In the genomic region with DNA sequence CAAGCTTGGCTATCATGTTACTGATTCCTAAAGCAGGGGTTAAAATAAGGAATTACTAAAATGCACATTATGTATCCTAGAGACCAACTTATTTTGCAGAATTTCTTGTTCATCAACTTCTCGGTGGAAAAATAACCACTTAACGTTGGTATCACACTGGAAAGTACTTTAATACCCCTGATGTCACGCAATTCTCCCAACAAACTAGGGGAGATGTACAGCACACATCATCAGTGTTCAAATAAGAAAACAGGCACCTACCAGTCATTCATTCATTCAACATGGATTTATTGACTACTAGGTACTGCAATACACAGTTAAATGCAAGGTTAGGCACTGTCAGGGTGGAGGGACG, we compare ENCODE assay signal across 8 cellular contexts. TPM values are rescaled to one million over a fixed set of nuclear protein-coding genes. Genes with fewer than 3 reads are reported as not detected.
DNase-seq lines count a peak whose midpoint lies in the region; ATAC-seq and TF ChIP-seq lines count a peak whose summit lies in the region.

No MANE protein-coding gene starts in this region.

- H3K27me3 Mint-ChIP-seq in activated CD4-positive, alpha-beta T cell treated with anti-CD3 and anti-CD28 coated beads, Interleukin-2, amount 10 ng/mL, durations not matched to agents 7 days and 5 days, result no peaks in the 10 kb centered on the region

- H3K4me1 ChIP-seq in tibial artery, result peaks cover 6 to 18% (median 11%) of the 10 kb centered on the region in 4 donors

- in situ Hi-C loops in astrocyte of the spinal cord (cut with HindIII; ENCODE audit: low sequenced_read_pairs), result no loop called here

- peaks cover 38% of the 10 kb centered on the region for H3K36me3 Mint-ChIP-seq in activated CD4-positive, alpha-beta T cell treated with anti-CD3 and anti-CD28 coated beads, Interleukin-2, amount 10 ng/mL, durations not matched to agents 7 days and 5 days (ENCODE audit: low read depth)

- DNase-seq in activated CD4-positive, alpha-beta T cell treated with anti-CD3 and anti-CD28 coated beads, Interleukin-2, amount 10 ng/mL, durations not matched to agents 7 days and 5 days, result no peak
- DNase-seq in activated CD4-positive, alpha-beta T cell treated with anti-CD3 and anti-CD28 coated beads, Interleukin-2, amount 50 U/mL, for 48 hours, result no peak
- DNase-seq in astrocyte of the spinal cord (ENCODE audit: low read depth, low spot score) (no peak), lower leg skin (ENCODE audit: low spot score in 2 of 2) (no peak), tibial artery (no peak), cerebellum (ENCODE audit: low spot score) (no peak), NCI-H82 treated with DMSO at 0.1 percent for 48 hours (lab: John Stamatoyannopoulos, UW; ENCODE audit: unreplicated experiment) (no peak)

- H3K27me3 ChIP-seq in tibial artery, result no peaks in the 10 kb centered on the region

- H3K4me3 ChIP-seq in astrocyte of the spinal cord (ENCODE audit: low read depth, low read length), result peak overlapping the region; percentile 64
- peak overlapping the region; percentile 64 for H3K4me3 ChIP-seq in lower leg skin (ENCODE audit: low read depth, poor library complexity, severe bottlenecking)
- H3K4me3 ChIP-seq in tibial artery, result peak overlapping the region; percentile 81 to 87

- intact Hi-C loops in lower leg skin (cut with DNase I; ENCODE audit: low total_unique reads), result no loop called here
- intact Hi-C loops in tibial artery (cut with DNase I; ENCODE audit: low total_unique reads), result no loop called here

- 5 to 7% methylated on average over 4 of the region's 4 CpGs for WGBS in lower leg skin, 2 donors

- H3K27ac ChIP-seq in tibial artery, result peak overlapping the region; percentile 90 to 94

- no peak for TF ChIP-seq POLR2A in lower leg skin (IDR thresholded peaks at IDR 0.05)

- peaks cover 42 to 45% (median 43%) of the 10 kb centered on the region in 3 donors for H3K36me3 ChIP-seq in tibial artery

- ATAC-seq in HG02678 (IDR thresholded peaks at IDR 0.05; ENCODE audit: unreplicated experiment), result no peak

- peak overlapping the region; percentile 98 for H3K27ac Mint-ChIP-seq in activated CD4-positive, alpha-beta T cell treated with anti-CD3 and anti-CD28 coated beads, Interleukin-2, amount 10 ng/mL, durations not matched to agents 7 days and 5 days

- no peaks in the 10 kb centered on the region for H3K9me3 ChIP-seq in tibial artery

- POLR2A ChIA-PET in activated CD4-positive, alpha-beta T cell treated with anti-CD3 and anti-CD28 coated beads, Interleukin-2, amount 10 ng/mL, durations not matched to agents 7 days and 5 days (lab: Charles Lee), result interaction anchor here (1.0 kb wide), 1 partner anchor 10 kb away, joined by 3 read pairs; no protein-coding TSS in a partner anchor

- peaks cover 23% of the 10 kb centered on the region for H3K4me1 Mint-ChIP-seq in activated CD4-positive, alpha-beta T cell treated with anti-CD3 and anti-CD28 coated beads, Interleukin-2, amount 10 ng/mL, durations not matched to agents 7 days and 5 days

- H3K9me3 Mint-ChIP-seq in activated CD4-positive, alpha-beta T cell treated with anti-CD3 and anti-CD28 coated beads, Interleukin-2, amount 10 ng/mL, durations not matched to agents 7 days and 5 days, result no peaks in the 10 kb centered on the region

- CTCF ChIA-PET in activated CD4-positive, alpha-beta T cell treated with anti-CD3 and anti-CD28 coated beads, Interleukin-2, amount 10 ng/mL, durations not matched to agents 7 days and 5 days (lab: Charles Lee), result interaction anchor here (0.6 to 1.4 kb wide), 5 partner anchors 9 to 132 kb away, joined by 3 to 8 read pairs (median 5); no protein-coding TSS in a partner anchor

- TF ChIP-seq CTCF in astrocyte of the spinal cord (IDR thresholded peaks at IDR 0.05; ENCODE audit: low read depth, low read length) (no peak), lower leg skin (IDR thresholded peaks at IDR 0.05) (no peak), tibial artery (IDR thresholded peaks at IDR 0.05) (no peak)

- peak overlapping the region; percentile 90 for H3K4me3 Mint-ChIP-seq in activated CD4-positive, alpha-beta T cell treated with anti-CD3 and anti-CD28 coated beads, Interleukin-2, amount 10 ng/mL, durations not matched to agents 7 days and 5 days

RNA-seq across cellular contexts. Expression of a gene that starts 0.6 kb away (rescaled TPM):
- 10 to 100 TPM; 38.5 to 39.4 TPM for total RNA-seq in activated CD4-positive, alpha-beta T cell treated with anti-CD3 and anti-CD28 coated beads, Interleukin-2, amount 10 ng/mL, durations not matched to agents 7 days and 5 days
- total RNA-seq in lower leg skin (10 to 100 TPM; 13.8 to 74.1 (median 29.3) TPM), cerebellum (29.9 TPM)

RNA-seq across cellular contexts. Expression of a gene that starts 30.5 kb away (rescaled TPM):
- total RNA-seq in activated CD4-positive, alpha-beta T cell treated with anti-CD3 and anti-CD28 coated beads, Interleukin-2, amount 10 ng/mL, durations not matched to agents 7 days and 5 days, result under 1 TPM; 0.08 to 0.12 TPM
- total RNA-seq in lower leg skin, result under 1 TPM; 0.04 to 0.12 (median 0.07) TPM
- total RNA-seq in cerebellum, result 0.64 TPM

RNA-seq across cellular contexts. Expression of a gene that starts 50.1 kb away (rescaled TPM):
- under 1 TPM in 1 of 2 experiments, not detected in 1; 0.64 TPM for total RNA-seq in activated CD4-positive, alpha-beta T cell treated with anti-CD3 and anti-CD28 coated beads, Interleukin-2, amount 10 ng/mL, durations not matched to agents 7 days and 5 days
- not detected for total RNA-seq in lower leg skin
- total RNA-seq in cerebellum, result 0.36 TPM

RNA-seq across cellular contexts. Expression of a gene that starts 56.6 kb away (rescaled TPM):
- total RNA-seq in activated CD4-positive, alpha-beta T cell treated with anti-CD3 and anti-CD28 coated beads, Interleukin-2, amount 10 ng/mL, durations not matched to agents 7 days and 5 days, result under 1 TPM; 0.10 to 0.21 TPM
- under 1 TPM in 1 of 4 donors, not detected in 3; 0.39 TPM for total RNA-seq in lower leg skin
- total RNA-seq in cerebellum, result 2.4 TPM
